22 cellular contexts compared by ENCODE assay signal in the genomic region with DNA sequence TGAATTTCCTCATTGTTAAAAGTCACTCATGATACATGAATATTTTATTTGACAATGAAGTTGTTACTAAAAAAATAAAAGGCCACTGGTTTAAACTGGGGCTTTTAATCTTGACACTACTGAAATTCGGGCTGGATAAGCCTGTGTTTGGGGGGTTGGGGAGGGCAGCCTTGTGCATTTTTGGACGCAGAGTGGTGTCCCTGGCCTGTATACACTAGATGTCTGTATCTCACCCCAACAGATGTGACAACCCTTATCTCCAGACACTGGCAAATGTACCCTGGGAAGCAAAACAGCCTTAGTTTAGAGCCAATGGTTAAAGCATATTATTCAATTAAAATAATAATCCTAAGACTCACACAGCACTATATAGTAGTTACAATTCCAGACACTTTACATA.
"Had no signal": no experiment of that assay in that cellular context is flagged by ENCODE, and none has a peak within 500 bp of the region (broad histone marks: within the 10 kb centered on the region; RNA-seq: fewer than 3 reads in every experiment).

No MANE protein-coding gene starts in this region.

- H3K9me3 ChIP-seq: mucosa of descending colon, neutrophil, psoas muscle, spleen, tibial artery, upper lobe of left lung, uterus had no signal

- H3K27ac Mint-ChIP-seq: endodermal cell; stimulated activated memory B cell treated with anti-CD40 and anti-IgM and Interleukin-4, amounts not matched to agents 10 μg/mL and 1 μg/mL and 100 μg/mL, for 72 hours; stimulated activated naive CD8-positive, alpha-beta T cell treated with anti-CD3 and anti-CD28 coated beads, Interleukin-15, Interleukin-2, amounts not matched to agents 100 ng/mL and 50 ng/mL, for 24 hours had no signal

- H3K4me3 Mint-ChIP-seq: endodermal cell; naive thymus-derived CD8-positive, alpha-beta T cell; stimulated activated memory B cell treated with anti-CD40 and anti-IgM and Interleukin-4, amounts not matched to agents 10 μg/mL and 1 μg/mL and 100 μg/mL, for 72 hours; stimulated activated naive CD8-positive, alpha-beta T cell treated with anti-CD3 and anti-CD28 coated beads, Interleukin-15, Interleukin-2, amounts not matched to agents 100 ng/mL and 50 ng/mL, for 24 hours had no signal

- H3K9me3 Mint-ChIP-seq: endodermal cell; naive thymus-derived CD8-positive, alpha-beta T cell; stimulated activated memory B cell treated with anti-CD40 and anti-IgM and Interleukin-4, amounts not matched to agents 10 μg/mL and 1 μg/mL and 100 μg/mL, for 72 hours; stimulated activated naive CD8-positive, alpha-beta T cell treated with anti-CD3 and anti-CD28 coated beads, Interleukin-15, Interleukin-2, amounts not matched to agents 100 ng/mL and 50 ng/mL, for 24 hours had no signal

- FAIRE-seq: endothelial cell of umbilical vein had no signal

- H3K27ac ChIP-seq: neutrophil, psoas muscle, spleen, tibial artery, upper lobe of left lung, uterus had no signal

- H3K36me3 ChIP-seq: neutrophil, uterus had no signal

- ATAC-seq: mucosa of descending colon; naive thymus-derived CD8-positive, alpha-beta T cell; psoas muscle; sciatic nerve; stimulated activated memory B cell treated with anti-CD40 and anti-IgM and Interleukin-4, amounts not matched to agents 10 μg/mL and 1 μg/mL and 100 μg/mL, for 72 hours had no signal

- H3K4me1 ChIP-seq: psoas muscle, uterus had no signal

- H3K27me3 Mint-ChIP-seq: naive thymus-derived CD8-positive, alpha-beta T cell; stimulated activated memory B cell treated with anti-CD40 and anti-IgM and Interleukin-4, amounts not matched to agents 10 μg/mL and 1 μg/mL and 100 μg/mL, for 72 hours; stimulated activated naive CD8-positive, alpha-beta T cell treated with anti-CD3 and anti-CD28 coated beads, Interleukin-15, Interleukin-2, amounts not matched to agents 100 ng/mL and 50 ng/mL, for 24 hours had no signal

- H3K4me3 ChIP-seq: mucosa of descending colon, psoas muscle, spleen, tibial artery, upper lobe of left lung, uterus had no signal

- DNase-seq: effector CD4-positive, alpha-beta T cell; endodermal cell; foreskin melanocyte; head of caudate nucleus; hippocampal formation; mammary epithelial cell; mucosa of descending colon; naive thymus-derived CD8-positive, alpha-beta T cell; psoas muscle; retina; spleen; stimulated activated CD4-positive, alpha-beta T cell treated with anti-CD3 and anti-CD28 coated beads, Interleukin-15, amount 100 ng/mL, for 24 hours; stimulated activated CD4-positive, alpha-beta T cell treated with anti-CD3 and anti-CD28 coated beads, Interleukin-1b, Interleukin-23, amount 100 ng/mL, for 48 hours; stimulated activated CD4-positive, alpha-beta T cell treated with anti-CD3 and anti-CD28 coated beads, Interleukin-4, amount 100 ng/mL, for 24 hours; tibial artery; upper lobe of left lung; uterus had no signal

- H3K27me3 ChIP-seq: neutrophil, spleen, tibial artery, upper lobe of left lung, uterus had no signal
